Comparison of ENCODE assay signal across 8 cellular contexts in genomic region chr9:89564257-89564878, GRCh38. TPM values are rescaled to one million over a fixed set of nuclear protein-coding genes. Genes with fewer than 3 reads are reported as not detected.
DNase-seq lines count a peak whose midpoint lies in the region; ATAC-seq and TF ChIP-seq lines count a peak whose summit lies in the region.

No MANE protein-coding gene starts in this region.

- H3K9me2 ChIP-seq in GM23248 (ENCODE audit: insufficient read depth) = no peaks in the 10 kb centered on the region

- H3K4me1 Mint-ChIP-seq in endothelial cell (ENCODE audit: unreplicated experiment) = no peaks in the 10 kb centered on the region
- H3K4me1 Mint-ChIP-seq in activated CD8-positive, alpha-beta memory T cell treated with anti-CD3 and anti-CD28 coated beads, Interleukin-2, amount 10 ng/mL, durations not matched to agents 7 days and 5 days = peaks cover 5% of the 10 kb centered on the region
- H3K4me1 Mint-ChIP-seq in activated T-cell treated with anti-CD3 and anti-CD28 coated beads, Interleukin-2, amount 50 U/mL, for 4 hours (ENCODE audit: low read depth) = no peaks in the 10 kb centered on the region

- H3K4me3 Mint-ChIP-seq in endothelial cell (ENCODE audit: unreplicated experiment) = no peak overlapping the region
- no peak overlapping the region for H3K4me3 Mint-ChIP-seq in activated CD8-positive, alpha-beta memory T cell treated with anti-CD3 and anti-CD28 coated beads, Interleukin-2, amount 10 ng/mL, durations not matched to agents 7 days and 5 days
- no peak overlapping the region for H3K4me3 Mint-ChIP-seq in activated T-cell treated with anti-CD3 and anti-CD28 coated beads, Interleukin-2, amount 50 U/mL, for 4 hours

- H3K27me3 Mint-ChIP-seq in endothelial cell (ENCODE audit: unreplicated experiment) = peaks cover 7% of the 10 kb centered on the region
- H3K27me3 Mint-ChIP-seq in activated CD8-positive, alpha-beta memory T cell treated with anti-CD3 and anti-CD28 coated beads, Interleukin-2, amount 10 ng/mL, durations not matched to agents 7 days and 5 days = peaks cover 21% of the 10 kb centered on the region
- no peaks in the 10 kb centered on the region for H3K27me3 Mint-ChIP-seq in activated T-cell treated with anti-CD3 and anti-CD28 coated beads, Interleukin-2, amount 50 U/mL, for 4 hours (ENCODE audit: low read depth)

- no peaks in the 10 kb centered on the region for H4K20me1 ChIP-seq in GM23248 (ENCODE audit: insufficient read depth)

- TF ChIP-seq CTCF in endothelial cell (IDR thresholded peaks at IDR 0.05; ENCODE audit: unreplicated experiment) = no peak

- WGBS in GM23248 (ENCODE audit: low coverage in 1 of 2, low lambda C conversion rate in 2 of 2, missing lambda C conversion rate in 2 of 2), 2 experiments = 54 to 57% methylated on average over 18 of the region's 18 CpGs

- H2AFZ ChIP-seq in GM23248 = no peak overlapping the region

- H3K9ac ChIP-seq in GM23248 = no peak overlapping the region

- DNase-seq in DMS153 treated with DMSO at 0.1 percent for 48 hours (lab: John Stamatoyannopoulos, UW; ENCODE audit: unreplicated experiment) = peak; percentile 87
- peak; percentile 81 for DNase-seq in NAMALWA (ENCODE audit: low spot score)
- peak; percentile 42 for DNase-seq in endothelial cell (ENCODE audit: low spot score)
- no peak for DNase-seq in GM23248
- no peak for DNase-seq in activated CD8-positive, alpha-beta memory T cell treated with anti-CD3 and anti-CD28 coated beads, Interleukin-2, amount 10 ng/mL, durations not matched to agents 7 days and 5 days
- DNase-seq in activated T-cell treated with anti-CD3 and anti-CD28 coated beads, Interleukin-2, amount 50 U/mL, for 4 hours = no peak

- H3K9me3 ChIP-seq in GM23248 (ENCODE audit: low read depth) = no peaks in the 10 kb centered on the region

- CTCF ChIA-PET in activated CD8-positive, alpha-beta memory T cell treated with anti-CD3 and anti-CD28 coated beads, Interleukin-2, amount 10 ng/mL, durations not matched to agents 7 days and 5 days (lab: Charles Lee) = interaction anchor here (1.2 to 3.7 kb wide), 4 partner anchors 11 to 136 kb away, joined by 3 to 12 read pairs (median 7); no protein-coding TSS in a partner anchor

- H3K9me3 Mint-ChIP-seq in endothelial cell (ENCODE audit: unreplicated experiment) = no peaks in the 10 kb centered on the region
- peaks cover 3% of the 10 kb centered on the region for H3K9me3 Mint-ChIP-seq in activated CD8-positive, alpha-beta memory T cell treated with anti-CD3 and anti-CD28 coated beads, Interleukin-2, amount 10 ng/mL, durations not matched to agents 7 days and 5 days (ENCODE audit: low read depth)
- no peaks in the 10 kb centered on the region for H3K9me3 Mint-ChIP-seq in activated T-cell treated with anti-CD3 and anti-CD28 coated beads, Interleukin-2, amount 50 U/mL, for 4 hours

- H3F3A ChIP-seq in GM23248 (ENCODE audit: insufficient read depth) = no peaks in the 10 kb centered on the region

- no peaks in the 10 kb centered on the region for H3K4me1 ChIP-seq in GM23248 (ENCODE audit: insufficient read depth)

- no peaks in the 10 kb centered on the region for H3K79me2 ChIP-seq in GM23248 (ENCODE audit: insufficient read depth)

- in situ Hi-C loops in GM23248 (cut with MboI) = no loop called here

- H3K36me3 Mint-ChIP-seq in endothelial cell (ENCODE audit: low read depth, unreplicated experiment) = no peaks in the 10 kb centered on the region
- peaks cover 3% of the 10 kb centered on the region for H3K36me3 Mint-ChIP-seq in activated CD8-positive, alpha-beta memory T cell treated with anti-CD3 and anti-CD28 coated beads, Interleukin-2, amount 10 ng/mL, durations not matched to agents 7 days and 5 days
- no peaks in the 10 kb centered on the region for H3K36me3 Mint-ChIP-seq in activated T-cell treated with anti-CD3 and anti-CD28 coated beads, Interleukin-2, amount 50 U/mL, for 4 hours (ENCODE audit: insufficient read depth)

- no peak overlapping the region for H3K4me3 ChIP-seq in GM23248

- H3K36me3 ChIP-seq in GM23248 (ENCODE audit: low read depth) = no peaks in the 10 kb centered on the region

- no peaks in the 10 kb centered on the region; the same call in 1 of the 2 replicates for H3K27me3 ChIP-seq in GM23248 (replicated peaks; ENCODE audit: insufficient read depth)

- H3K4me2 ChIP-seq in GM23248 (ENCODE audit: unreplicated experiment) = no peak overlapping the region

- H3K27ac ChIP-seq in GM23248 = no peak overlapping the region

- ATAC-seq in GM21526 (IDR thresholded peaks at IDR 0.05; ENCODE audit: low FRiP score, unreplicated experiment) (peak; percentile 74), HG03521 (IDR thresholded peaks at IDR 0.05; ENCODE audit: unreplicated experiment) (no peak)
- ATAC-seq in activated CD8-positive, alpha-beta memory T cell treated with anti-CD3 and anti-CD28 coated beads, Interleukin-2, amount 10 ng/mL, durations not matched to agents 7 days and 5 days = no peak
- no peak for ATAC-seq in activated T-cell treated with anti-CD3 and anti-CD28 coated beads, Interleukin-2, amount 50 U/mL, for 4 hours

- no peak overlapping the region for H3K27ac Mint-ChIP-seq in endothelial cell (ENCODE audit: unreplicated experiment)
- H3K27ac Mint-ChIP-seq in activated CD8-positive, alpha-beta memory T cell treated with anti-CD3 and anti-CD28 coated beads, Interleukin-2, amount 10 ng/mL, durations not matched to agents 7 days and 5 days = no peak overlapping the region

RNA-seq across cellular contexts. Expression of gene GADD45G, which starts 40.4 kb away (rescaled TPM):
- total RNA-seq in endothelial cell (ENCODE audit: unreplicated experiment) = 6.2 TPM
- total RNA-seq in GM23248 (2014; rRNA removed; shearing (Covaris generic)) = 0.54 TPM in 1 of 2 replicates, not detected in the other
- 1.0 and 1.2 TPM in 2 replicates for polyA plus RNA-seq in GM23248 (2016; fragmentation: Nextera tagmentation; extraction: Ambion mirVana)
- total RNA-seq in activated CD8-positive, alpha-beta memory T cell treated with anti-CD3 and anti-CD28 coated beads, Interleukin-2, amount 10 ng/mL, durations not matched to agents 7 days and 5 days = 10 to 100 TPM; 12.9 to 38.5 TPM
- total RNA-seq in activated T-cell treated with anti-CD3 and anti-CD28 coated beads, Interleukin-2, amount 50 U/mL, for 4 hours = 10 to 100 TPM in 1 of 3 donors, 1 to 10 TPM in 2; 5.9 to 16.7 (median 6.4) TPM

Comparison
In these comparisons a context has a peak if more than half of its experiments do, and no peak if none do; other contexts are left out.
1. DNase-seq: peak in DMS153 treated with DMSO at 0.1 percent for 48 hours (single experiment), NAMALWA (single experiment) and endothelial cell (single experiment); none in GM23248 (single experiment), activated CD8-positive, alpha-beta memory T cell treated with anti-CD3 and anti-CD28 coated beads, Interleukin-2, amount 10 ng/mL, durations not matched to agents 7 days and 5 days (single experiment) and activated T-cell treated with anti-CD3 and anti-CD28 coated beads, Interleukin-2, amount 50 U/mL, for 4 hours (single experiment).